ENCODE assay signal across 13 cellular contexts in the genomic region with DNA sequence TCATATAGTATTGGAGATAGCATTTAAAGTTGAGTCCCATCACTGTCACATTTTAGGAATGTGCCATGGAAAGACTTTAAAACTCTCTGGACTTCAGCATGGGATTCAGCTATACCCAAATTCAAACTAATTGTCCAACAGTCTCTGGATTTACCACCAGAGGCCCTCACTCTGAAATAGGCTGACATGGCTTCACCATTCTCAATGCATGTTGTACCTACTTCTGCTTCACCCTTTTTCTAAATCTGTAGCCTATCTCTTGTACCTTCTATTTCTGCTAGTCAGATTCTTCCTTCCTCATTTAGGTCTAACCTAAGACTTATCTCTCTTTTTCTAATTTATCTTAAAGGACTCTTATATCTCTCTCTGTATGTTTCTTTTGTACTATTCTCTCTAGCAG.
DNase-seq lines count a peak whose midpoint lies in the region; ATAC-seq and TF ChIP-seq lines count a peak whose summit lies in the region.
"Had no signal": no experiment of that assay in that cellular context is flagged by ENCODE, and none has a peak within 500 bp of the region (broad histone marks: within the 10 kb centered on the region; RNA-seq: fewer than 3 reads in every experiment).

No MANE protein-coding gene starts in this region.

- POLR2A ChIA-PET in OCI-LY7 (lab: Charles Lee) = no interaction called here

- H3K4me2 ChIP-seq in GM23338 = peak overlapping the region; percentile 40; the same call in 1 of the 2 replicates
- no peak overlapping the region for H3K4me2 ChIP-seq in OCI-LY7 (ENCODE audit: low read length)
- H3K4me2 ChIP-seq: KMS-11 had no signal

- H3K36me3 Mint-ChIP-seq in GM23338 (ENCODE audit: low read depth) = no peaks in the 10 kb centered on the region
- no peaks in the 10 kb centered on the region for H3K36me3 Mint-ChIP-seq in glutamatergic neuron (ENCODE audit: unreplicated experiment)
- no peaks in the 10 kb centered on the region for H3K36me3 Mint-ChIP-seq in activated naive CD4-positive, alpha-beta T cell treated with anti-CD3 and anti-CD28 coated beads for 36 hours (ENCODE audit: low read depth)
- no peaks in the 10 kb centered on the region for H3K36me3 Mint-ChIP-seq in activated T-cell treated with anti-CD3 and anti-CD28 coated beads, Interleukin-2, amount 50 U/mL, for 24 hours (ENCODE audit: low read depth)
- H3K36me3 Mint-ChIP-seq: activated naive CD8-positive, alpha-beta T cell treated with anti-CD3 and anti-CD28 coated beads, Interleukin-2, amount 10 ng/mL, durations not matched to agents 7 days and 5 days had no signal

- H3K4me3 ChIP-seq in GM23338 = no peak overlapping the region
- no peak overlapping the region for H3K4me3 ChIP-seq in OCI-LY7 (ENCODE audit: low read depth, low read length, poor library complexity, severe bottlenecking)
- H3K4me3 ChIP-seq: lower lobe of right lung, right atrium auricular region had no signal

- H3K27me3 Mint-ChIP-seq in GM23338 (ENCODE audit: insufficient read depth, low read depth, poor library complexity) = peaks cover 2% of the 10 kb centered on the region
- no peaks in the 10 kb centered on the region for H3K27me3 Mint-ChIP-seq in glutamatergic neuron (ENCODE audit: unreplicated experiment)
- no peaks in the 10 kb centered on the region for H3K27me3 Mint-ChIP-seq in activated naive CD4-positive, alpha-beta T cell treated with anti-CD3 and anti-CD28 coated beads for 36 hours (ENCODE audit: low read depth)
- no peaks in the 10 kb centered on the region for H3K27me3 Mint-ChIP-seq in activated T-cell treated with anti-CD3 and anti-CD28 coated beads, Interleukin-2, amount 50 U/mL, for 24 hours
- H3K27me3 Mint-ChIP-seq: activated naive CD8-positive, alpha-beta T cell treated with anti-CD3 and anti-CD28 coated beads, Interleukin-2, amount 10 ng/mL, durations not matched to agents 7 days and 5 days had no signal

- H3K79me2 ChIP-seq in GM23338 (replicated peaks; ENCODE audit: insufficient read depth) = no peaks in the 10 kb centered on the region
- H3K79me2 ChIP-seq in OCI-LY7 (ENCODE audit: insufficient read depth, low read depth, low read length) = no peaks in the 10 kb centered on the region

- H3K9me3 ChIP-seq in OCI-LY7 (ENCODE audit: low read length) = no peaks in the 10 kb centered on the region
- H3K9me3 ChIP-seq: lower lobe of right lung, right atrium auricular region had no signal

- H3K4me1 Mint-ChIP-seq in GM23338 (peaks cover 14% of the 10 kb centered on the region), glutamatergic neuron (ENCODE audit: low read depth, unreplicated experiment) (no peaks in the 10 kb centered on the region)
- H3K4me1 Mint-ChIP-seq in activated naive CD4-positive, alpha-beta T cell treated with anti-CD3 and anti-CD28 coated beads for 36 hours (ENCODE audit: low read depth) = no peaks in the 10 kb centered on the region
- no peaks in the 10 kb centered on the region for H3K4me1 Mint-ChIP-seq in activated T-cell treated with anti-CD3 and anti-CD28 coated beads, Interleukin-2, amount 50 U/mL, for 24 hours (ENCODE audit: low read depth)
- H3K4me1 Mint-ChIP-seq: activated naive CD8-positive, alpha-beta T cell treated with anti-CD3 and anti-CD28 coated beads, Interleukin-2, amount 10 ng/mL, durations not matched to agents 7 days and 5 days had no signal

- H3K27ac Mint-ChIP-seq in GM23338 (no peak overlapping the region; the same call in 1 of the 2 replicates), glutamatergic neuron (ENCODE audit: unreplicated experiment) (no peak overlapping the region)
- H3K27ac Mint-ChIP-seq in activated naive CD4-positive, alpha-beta T cell treated with anti-CD3 and anti-CD28 coated beads for 36 hours = no peak overlapping the region
- H3K27ac Mint-ChIP-seq in activated T-cell treated with anti-CD3 and anti-CD28 coated beads, Interleukin-2, amount 50 U/mL, for 24 hours = no peak overlapping the region
- H3K27ac Mint-ChIP-seq: activated naive CD8-positive, alpha-beta T cell treated with anti-CD3 and anti-CD28 coated beads, Interleukin-2, amount 10 ng/mL, durations not matched to agents 7 days and 5 days had no signal

- H3K4me1 ChIP-seq in GM23338 (ENCODE audit: insufficient read depth) (peaks cover 12% of the 10 kb centered on the region; the same call in 1 of the 2 replicates), OCI-LY7 (ENCODE audit: insufficient read depth, low read length, poor library complexity, severe bottlenecking) (no peaks in the 10 kb centered on the region)
- H3K4me1 ChIP-seq: lower lobe of right lung, right atrium auricular region had no signal

- H3K9me2 ChIP-seq in GM23338 (ENCODE audit: insufficient read depth) (no peaks in the 10 kb centered on the region), OCI-LY7 (ENCODE audit: insufficient read depth, low read length) (no peaks in the 10 kb centered on the region)

- no peaks in the 10 kb centered on the region for H3K27me3 ChIP-seq in GM23338 (ENCODE audit: insufficient read depth)
- H3K27me3 ChIP-seq: right atrium auricular region had no signal

- intact Hi-C loops in OCI-LY7 (cut with micrococcal nuclease; ENCODE audit: unreplicated experiment) = no loop called here
- intact Hi-C loops in activated naive CD4-positive, alpha-beta T cell treated with anti-CD3 and anti-CD28 coated beads for 36 hours (cut with micrococcal nuclease) = no loop called here

- TF ChIP-seq CTCF in GM23338 (conservative IDR thresholded peaks at IDR 0.05; ENCODE audit: low read depth in 2 of 2) (peak; percentile 52 to 60), OCI-LY7 (conservative IDR thresholded peaks at IDR 0.05; ENCODE audit: low read length) (peak; percentile 39), glutamatergic neuron (IDR thresholded peaks at IDR 0.05; ENCODE audit: partially characterized antibody, unreplicated experiment) (peak; percentile 22)

- H3K27ac ChIP-seq in GM23338 (ENCODE audit: low read depth) = no peak overlapping the region
- no peak overlapping the region for H3K27ac ChIP-seq in OCI-LY7 (ENCODE audit: low read depth, low read length, poor library complexity, severe bottlenecking)
- H3K27ac ChIP-seq: KMS-11, lower lobe of right lung, right atrium auricular region had no signal

- H4K20me1 ChIP-seq in GM23338 (replicated peaks; ENCODE audit: insufficient read depth) (no peaks in the 10 kb centered on the region), OCI-LY7 (ENCODE audit: insufficient read depth, low read length) (no peaks in the 10 kb centered on the region)

- DNase-seq in D341Med (ENCODE audit: low spot score) (peak; percentile 20), GM23338 (ENCODE audit: low spot score) (peak; percentile 46), OCI-LY7 (ENCODE audit: low spot score) (peak; percentile 1), glutamatergic neuron (no peak), pons (ENCODE audit: low spot score) (no peak)
- no peak for DNase-seq in activated naive CD4-positive, alpha-beta T cell treated with anti-CD3 and anti-CD28 coated beads for 36 hours
- no peak for DNase-seq in activated T-cell treated with anti-CD3 and anti-CD28 coated beads, Interleukin-2, amount 50 U/mL, for 24 hours
- DNase-seq: activated CD4-positive, CD25-positive, alpha-beta regulatory T cell treated with anti-CD3 and anti-CD28 coated beads, Interleukin-2, amount 50 U/mL, for 72 hours; activated naive CD8-positive, alpha-beta T cell treated with anti-CD3 and anti-CD28 coated beads, Interleukin-2, amount 10 ng/mL, durations not matched to agents 7 days and 5 days; lower lobe of right lung had no signal

- CTCF ChIA-PET in OCI-LY7 (lab: Charles Lee; ENCODE audit: unreplicated experiment) = no interaction called here
- CTCF ChIA-PET in activated naive CD4-positive, alpha-beta T cell treated with anti-CD3 and anti-CD28 coated beads for 36 hours (lab: Charles Lee) = no interaction called here

- H3K9me3 Mint-ChIP-seq in GM23338 = no peaks in the 10 kb centered on the region
- H3K9me3 Mint-ChIP-seq in glutamatergic neuron (ENCODE audit: unreplicated experiment) = no peaks in the 10 kb centered on the region
- H3K9me3 Mint-ChIP-seq in activated naive CD4-positive, alpha-beta T cell treated with anti-CD3 and anti-CD28 coated beads for 36 hours = no peaks in the 10 kb centered on the region
- no peaks in the 10 kb centered on the region for H3K9me3 Mint-ChIP-seq in activated T-cell treated with anti-CD3 and anti-CD28 coated beads, Interleukin-2, amount 50 U/mL, for 24 hours
- H3K9me3 Mint-ChIP-seq: activated naive CD8-positive, alpha-beta T cell treated with anti-CD3 and anti-CD28 coated beads, Interleukin-2, amount 10 ng/mL, durations not matched to agents 7 days and 5 days had no signal

- H3K36me3 ChIP-seq in GM23338 (ENCODE audit: insufficient read depth) (no peaks in the 10 kb centered on the region), OCI-LY7 (ENCODE audit: insufficient read depth, low read length) (no peaks in the 10 kb centered on the region)
- H3K36me3 ChIP-seq: lower lobe of right lung, right atrium auricular region had no signal

- H3F3A ChIP-seq in GM23338 (replicated peaks; ENCODE audit: low read depth) = no peaks in the 10 kb centered on the region

- peak; percentile 71 for ATAC-seq in GM23338
- no peak for ATAC-seq in GM18870 (IDR thresholded peaks at IDR 0.05; ENCODE audit: unreplicated experiment)
- ATAC-seq: lower lobe of right lung had no signal

- no TSS peak for BruUV-seq in OCI-LY7 (replicated peaks; lab: Mats Ljungman, UMichigan)

- no peak overlapping the region for H3K4me3 Mint-ChIP-seq in GM23338
- H3K4me3 Mint-ChIP-seq in glutamatergic neuron (ENCODE audit: unreplicated experiment) = no peak overlapping the region
- no peak overlapping the region for H3K4me3 Mint-ChIP-seq in activated naive CD4-positive, alpha-beta T cell treated with anti-CD3 and anti-CD28 coated beads for 36 hours
- H3K4me3 Mint-ChIP-seq in activated T-cell treated with anti-CD3 and anti-CD28 coated beads, Interleukin-2, amount 50 U/mL, for 24 hours = no peak overlapping the region
- H3K4me3 Mint-ChIP-seq: activated naive CD8-positive, alpha-beta T cell treated with anti-CD3 and anti-CD28 coated beads, Interleukin-2, amount 10 ng/mL, durations not matched to agents 7 days and 5 days had no signal

- H2AFZ ChIP-seq in GM23338 (no peak overlapping the region), OCI-LY7 (ENCODE audit: low read length) (no peak overlapping the region)

TF ChIP-seq in GM23338, 12 proteins besides CTCF, POLR2A, EP300 and RAD21 (continues in another document):
- TF ChIP-seq, protein P1, sequence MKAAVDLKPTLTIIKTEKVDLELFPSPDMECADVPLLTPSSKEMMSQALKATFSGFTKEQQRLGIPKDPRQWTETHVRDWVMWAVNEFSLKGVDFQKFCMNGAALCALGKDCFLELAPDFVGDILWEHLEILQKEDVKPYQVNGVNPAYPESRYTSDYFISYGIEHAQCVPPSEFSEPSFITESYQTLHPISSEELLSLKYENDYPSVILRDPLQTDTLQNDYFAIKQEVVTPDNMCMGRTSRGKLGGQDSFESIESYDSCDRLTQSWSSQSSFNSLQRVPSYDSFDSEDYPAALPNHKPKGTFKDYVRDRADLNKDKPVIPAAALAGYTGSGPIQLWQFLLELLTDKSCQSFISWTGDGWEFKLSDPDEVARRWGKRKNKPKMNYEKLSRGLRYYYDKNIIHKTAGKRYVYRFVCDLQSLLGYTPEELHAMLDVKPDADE (IDR thresholded peaks at IDR 0.05) = no peak
- no peak for TF ChIP-seq STAT1 (IDR thresholded peaks at IDR 0.05; ENCODE audit: unreplicated experiment)
- no peak for TF ChIP-seq JUNB (IDR thresholded peaks at IDR 0.05; ENCODE audit: unreplicated experiment)
- TF ChIP-seq ZNF331 (CRISPR knock-in tag; IDR thresholded peaks at IDR 0.05; ENCODE audit: low read depth) = no peak

Comparison
In these comparisons a context has a peak if more than half of its experiments do, and no peak if none do; other contexts are left out.
1. DNase-seq: peak in D341Med (single experiment), GM23338 (single experiment) and OCI-LY7 (single experiment); none in glutamatergic neuron (single experiment), activated naive CD4-positive, alpha-beta T cell treated with anti-CD3 and anti-CD28 coated beads for 36 hours (single experiment), pons (single experiment) and activated T-cell treated with anti-CD3 and anti-CD28 coated beads, Interleukin-2, amount 50 U/mL, for 24 hours (single experiment).
2. Peak in every context shown above with its lines, with median percentiles within 50 percentile points of each other: CTCF ChIP-seq.